Comparison of ENCODE assay signal across 1 cellular context in the genomic region with DNA sequence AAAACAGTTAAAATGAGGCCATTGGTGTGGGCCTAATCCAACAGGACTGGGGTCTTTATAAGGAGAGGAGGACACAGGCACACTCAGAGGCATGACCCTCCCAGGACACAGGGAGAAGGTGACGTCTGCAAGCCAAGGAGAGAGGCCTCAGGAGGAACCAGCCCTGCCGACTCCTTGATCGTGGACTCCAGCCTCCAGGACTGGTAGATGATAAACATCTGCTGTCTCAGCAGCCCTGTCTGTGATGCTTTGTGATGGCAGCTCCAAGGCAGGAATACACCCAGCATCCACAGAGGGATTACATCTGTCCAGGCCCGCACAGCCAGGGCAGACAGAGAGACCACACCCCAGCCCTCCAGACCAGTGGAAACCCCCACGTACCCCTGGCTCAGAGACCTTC.
TF ChIP-seq lines count a peak whose summit lies in the region.

No MANE protein-coding gene starts in this region.

TF ChIP-seq in H1, 55 proteins besides CTCF, POLR2A, EP300 and RAD21:
- TF ChIP-seq SRF (IDR thresholded peaks at IDR 0.05; ENCODE audit: low read depth, low read length) = no peak
- no peak for TF ChIP-seq SAP30 (IDR thresholded peaks at IDR 0.05; ENCODE audit: insufficient read depth, insufficient replicate concordance, low read length)
- no peak for TF ChIP-seq SP1 (IDR thresholded peaks at IDR 0.05; ENCODE audit: low read depth, low read length)
- no peak for TF ChIP-seq FOSL1 (IDR thresholded peaks at IDR 0.05; ENCODE audit: insufficient read depth, low read depth, low read length)
- TF ChIP-seq CHD1 (IDR thresholded peaks at IDR 0.05; ENCODE audit: low read depth, low read length) = no peak
- no peak for TF ChIP-seq EZH2 (IDR thresholded peaks at IDR 0.05; ENCODE audit: low read depth, low read length, severe bottlenecking)
- no peak for TF ChIP-seq JUN (IDR thresholded peaks at IDR 0.05; ENCODE audit: low read depth, low read length)
- TF ChIP-seq KDM1A (IDR thresholded peaks at IDR 0.05; ENCODE audit: borderline replicate concordance, low read length) = no peak
- TF ChIP-seq SIX5 (IDR thresholded peaks at IDR 0.05; ENCODE audit: low read depth, low read length) = no peak
- TF ChIP-seq SIN3A (conservative IDR thresholded peaks at IDR 0.05 in 1 of 2, IDR thresholded peaks at IDR 0.05 in 1 of 2; ENCODE audit: low read depth in 1 of 2, low read length in 2 of 2) = no peak
- TF ChIP-seq HDAC6 (IDR thresholded peaks at IDR 0.05; ENCODE audit: low read depth, low read length) = no peak
- TF ChIP-seq CBX8 (IDR thresholded peaks at IDR 0.05; ENCODE audit: borderline replicate concordance, low read depth, low read length) = no peak
- TF ChIP-seq PHF8 (conservative IDR thresholded peaks at IDR 0.05; ENCODE audit: low read depth, low read length) = no peak
- no peak for TF ChIP-seq SUZ12 (IDR thresholded peaks at IDR 0.05; ENCODE audit: low read length)
- TF ChIP-seq NANOG (IDR thresholded peaks at IDR 0.05; ENCODE audit: insufficient read depth, low read depth, low read length, poor library complexity, severe bottlenecking) = no peak
- TF ChIP-seq ZNF274 (IDR thresholded peaks at IDR 0.05; ENCODE audit: borderline replicate concordance, extremely low read depth, low read length) = no peak
- no peak for TF ChIP-seq TAF7 (optimal IDR thresholded peaks at IDR 0.05; ENCODE audit: borderline replicate concordance, low read depth, low read length)
- TF ChIP-seq SIRT6 (IDR thresholded peaks at IDR 0.05; ENCODE audit: low read length) = no peak
- no peak for TF ChIP-seq POLR2AphosphoS5 (IDR thresholded peaks at IDR 0.05; ENCODE audit: low read depth, low read length)
- TF ChIP-seq GABPA (IDR thresholded peaks at IDR 0.05; ENCODE audit: borderline replicate concordance, insufficient read depth, low read length) = no peak
